In the genomic region with DNA sequence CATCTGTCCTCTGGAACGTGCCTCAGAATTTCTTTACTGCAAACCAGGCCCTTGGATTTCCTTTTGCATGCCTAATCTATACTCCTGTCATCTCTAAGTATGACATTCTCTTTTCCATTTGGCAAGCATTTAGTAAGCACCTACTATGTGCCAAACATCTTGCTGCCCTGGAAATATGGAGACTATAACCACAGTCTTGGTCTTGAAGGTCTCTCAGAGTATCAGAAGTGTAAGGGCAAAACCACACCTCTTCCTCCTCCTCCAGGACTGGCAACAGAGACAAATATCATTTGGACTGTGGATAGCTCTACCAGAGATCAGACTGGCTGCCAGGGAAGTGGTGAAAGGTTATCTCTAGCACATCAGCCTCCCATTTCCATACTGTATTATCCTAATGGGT, we compare ENCODE assay signal across 21 cellular contexts. TPM values are rescaled to one million over a fixed set of nuclear protein-coding genes. Genes with fewer than 3 reads are reported as not detected.
A peak's percentile ranks its signal among the peaks of the same experiment; 100 is the strongest.
DNase-seq lines count a peak whose midpoint lies in the region; ATAC-seq lines count a peak whose summit lies in the region.
"Had no signal": no experiment of that assay in that cellular context is flagged by ENCODE, and none has a peak within 500 bp of the region (broad histone marks: within the 10 kb centered on the region; RNA-seq: fewer than 3 reads in every experiment).

No MANE protein-coding gene starts in this region.

- H3K4ac ChIP-seq in mesenchymal stem cell (ENCODE audit: low read depth in 1 of 2, low read length in 2 of 2): no peak overlapping the region

- no peak overlapping the region for H2BK15ac ChIP-seq in mesenchymal stem cell (ENCODE audit: low read depth, poor library complexity, severe bottlenecking)

- H3K4me3 Mint-ChIP-seq in activated T-cell treated with anti-CD3 and anti-CD28 coated beads, Interleukin-2, amount 50 U/mL, for 72 hours: peak overlapping the region in 1 of 2 donors; percentile 38
- H3K4me3 Mint-ChIP-seq in T-cell: peak overlapping the region in 1 of 3 donors; percentile 54
- peak overlapping the region; percentile 40 to 42 for H3K4me3 Mint-ChIP-seq in stimulated activated naive CD8-positive, alpha-beta T cell treated with anti-CD3 and anti-CD28 coated beads, Interleukin-15, amount 100 ng/mL, for 72 hours

- H3K9me3 Mint-ChIP-seq in activated T-cell treated with anti-CD3 and anti-CD28 coated beads, Interleukin-2, amount 50 U/mL, for 72 hours: no peaks in the 10 kb centered on the region
- no peaks in the 10 kb centered on the region for H3K9me3 Mint-ChIP-seq in T-cell
- H3K9me3 Mint-ChIP-seq in stimulated activated naive CD8-positive, alpha-beta T cell treated with anti-CD3 and anti-CD28 coated beads, Interleukin-15, amount 100 ng/mL, for 72 hours: peaks cover 0 to 3% of the 10 kb centered on the region in 2 donors

- no peak overlapping the region for H3K18ac ChIP-seq in mesenchymal stem cell (ENCODE audit: low read depth in 1 of 2, low read length in 2 of 2)

- no peak overlapping the region for H3K4me2 ChIP-seq in mesenchymal stem cell (ENCODE audit: low read length, poor library complexity, severe bottlenecking)

- H3K27me3 ChIP-seq in aorta (ENCODE audit: control insufficient read depth in 1 of 2, insufficient read depth in 2 of 2, low read length in 1 of 2) (no peaks in the 10 kb centered on the region), mesenchymal stem cell (ENCODE audit: control insufficient read depth in 1 of 2, insufficient read depth in 1 of 2, low read length in 2 of 2) (no peaks in the 10 kb centered on the region)
- H3K27me3 ChIP-seq: SJSA1, transverse colon had no signal

- CTCF ChIA-PET in T-cell (lab: Charles Lee): no interaction called here

- peaks cover 30% of the 10 kb centered on the region for H3K79me1 ChIP-seq in mesenchymal stem cell (replicated peaks; ENCODE audit: low read length, poor library complexity, severe bottlenecking)

- H3K27ac ChIP-seq in aorta (ENCODE audit: low read depth in 1 of 2, low read length in 2 of 2) (no peak overlapping the region), mesenchymal stem cell (ENCODE audit: low read length, poor library complexity, severe bottlenecking) (no peak overlapping the region)
- H3K27ac ChIP-seq: SJSA1, transverse colon had no signal

- H3K27me3 Mint-ChIP-seq in activated T-cell treated with anti-CD3 and anti-CD28 coated beads, Interleukin-2, amount 50 U/mL, for 72 hours (ENCODE audit: low read depth): no peaks in the 10 kb centered on the region
- no peaks in the 10 kb centered on the region for H3K27me3 Mint-ChIP-seq in T-cell
- H3K27me3 Mint-ChIP-seq in stimulated activated naive CD8-positive, alpha-beta T cell treated with anti-CD3 and anti-CD28 coated beads, Interleukin-15, amount 100 ng/mL, for 72 hours: no peaks in the 10 kb centered on the region

- H3K36me3 Mint-ChIP-seq in activated T-cell treated with anti-CD3 and anti-CD28 coated beads, Interleukin-2, amount 50 U/mL, for 72 hours (ENCODE audit: insufficient read depth in 2 of 2): peaks cover 4 to 16% of the 10 kb centered on the region in 2 donors
- peaks cover 44% of the 10 kb centered on the region for H3K36me3 Mint-ChIP-seq in T-cell

- H3K4me1 Mint-ChIP-seq in activated T-cell treated with anti-CD3 and anti-CD28 coated beads, Interleukin-2, amount 50 U/mL, for 72 hours (ENCODE audit: low read depth): peaks cover 87% of the 10 kb centered on the region
- peaks cover 79 to 85% (median 85%) of the 10 kb centered on the region in 3 donors for H3K4me1 Mint-ChIP-seq in T-cell
- peaks cover 79% of the 10 kb centered on the region for H3K4me1 Mint-ChIP-seq in stimulated activated naive CD8-positive, alpha-beta T cell treated with anti-CD3 and anti-CD28 coated beads, Interleukin-15, amount 100 ng/mL, for 72 hours

- H2AFZ ChIP-seq in mesenchymal stem cell (ENCODE audit: low read depth, low read length): no peak overlapping the region

- peak overlapping the region; percentile 54 for H3K27ac Mint-ChIP-seq in activated T-cell treated with anti-CD3 and anti-CD28 coated beads, Interleukin-2, amount 50 U/mL, for 72 hours
- peak overlapping the region; percentile 77 to 80 for H3K27ac Mint-ChIP-seq in T-cell
- H3K27ac Mint-ChIP-seq in stimulated activated naive CD8-positive, alpha-beta T cell treated with anti-CD3 and anti-CD28 coated beads, Interleukin-15, amount 100 ng/mL, for 72 hours: no peak overlapping the region

- no peaks in the 10 kb centered on the region for H3K9me3 ChIP-seq in aorta (ENCODE audit: control insufficient read depth, low read length)
- no peaks in the 10 kb centered on the region for H3K9me3 ChIP-seq in mesenchymal stem cell (ENCODE audit: control insufficient read depth, low read length)
- H3K9me3 ChIP-seq: SJSA1, transverse colon had no signal

- no peaks in the 10 kb centered on the region for H3K36me3 ChIP-seq in aorta (ENCODE audit: control insufficient read depth in 1 of 2, insufficient read depth in 2 of 2, low read length in 1 of 2)
- H3K36me3 ChIP-seq in mesenchymal stem cell (ENCODE audit: control insufficient read depth in 1 of 2, insufficient read depth in 2 of 2, low read depth in 1 of 2, low read length in 2 of 2): no peaks in the 10 kb centered on the region
- H3K36me3 ChIP-seq: SJSA1, transverse colon had no signal

- POLR2A ChIA-PET in T-cell (lab: Charles Lee): no interaction called here

- DNase-seq in activated T-cell treated with anti-CD3 and anti-CD28 coated beads, Interleukin-2, amount 50 U/mL, for 72 hours: no peak
- DNase-seq in activated T-cell treated with anti-CD3 and anti-CD28 coated beads, Interleukin-2, amount 50 U/mL, for 48 hours: no peak
- DNase-seq in T-cell (no peak), left lobe of liver (ENCODE audit: low spot score) (no peak), aorta (no peak), mesenchymal stem cell (no peak)
- DNase-seq in stimulated activated naive CD8-positive, alpha-beta T cell treated with anti-CD3 and anti-CD28 coated beads, Interleukin-15, amount 100 ng/mL, for 72 hours: no peak
- DNase-seq: activated CD4-positive, alpha-beta T cell treated with anti-CD3 and anti-CD28 coated beads for 1 hour; HCEC 1CT; hypothalamus; KBM-7; mesendoderm; MM.1S; NCI-H1417; NCI-H2081 treated with DMSO at 0.1 percent for 48 hours; NCI-H226; NCI-H774; T-helper 1 cell; transverse colon had no signal

- 94 to 97% methylated on average over 1 of the region's 1 CpG for WGBS in aorta, 2 donors
- WGBS in mesenchymal stem cell: 91% methylated on average over 1 of the region's 1 CpG

- H4K8ac ChIP-seq in mesenchymal stem cell (ENCODE audit: low read length): no peak overlapping the region

- H3K9ac ChIP-seq in mesenchymal stem cell (ENCODE audit: low read length): no peak overlapping the region

- no peak overlapping the region for H2BK12ac ChIP-seq in mesenchymal stem cell (ENCODE audit: low read length in 2 of 2)

- H2AK5ac ChIP-seq in mesenchymal stem cell (ENCODE audit: low read length, severe bottlenecking): no peak overlapping the region

- no peak overlapping the region for H4K91ac ChIP-seq in mesenchymal stem cell (ENCODE audit: low read length)

- intact Hi-C loops in aorta (cut with DNase I): no loop called here

- H3K4me3 ChIP-seq in aorta (ENCODE audit: low read length in 2 of 2) (no peak overlapping the region), mesenchymal stem cell (ENCODE audit: insufficient read depth in 1 of 2, low read depth in 1 of 2, low read length in 2 of 2) (no peak overlapping the region)
- H3K4me3 ChIP-seq: SJSA1, transverse colon had no signal

- H3K14ac ChIP-seq in mesenchymal stem cell (ENCODE audit: low read length in 2 of 2): no peak overlapping the region

- no peak overlapping the region for H2BK5ac ChIP-seq in mesenchymal stem cell (ENCODE audit: low read depth, low read length, poor library complexity, severe bottlenecking)

- no peaks in the 10 kb centered on the region for H3K4me1 ChIP-seq in aorta (ENCODE audit: control insufficient read depth in 1 of 2, insufficient read depth in 2 of 2, low read length in 2 of 2)
- peaks cover 5% of the 10 kb centered on the region for H3K4me1 ChIP-seq in mesenchymal stem cell (ENCODE audit: control insufficient read depth, insufficient read depth, low read depth, low read length)
- H3K4me1 ChIP-seq: SJSA1 had no signal

- no peak overlapping the region for H2BK120ac ChIP-seq in mesenchymal stem cell (ENCODE audit: low read depth, low read length)

- ATAC-seq in activated T-cell treated with anti-CD3 and anti-CD28 coated beads, Interleukin-2, amount 50 U/mL, for 72 hours (replicated peaks in 1 of 2): no peak
- ATAC-seq in T-cell (replicated peaks in 1 of 4) (no peak), left lobe of liver (peak; percentile 47), aorta (ENCODE audit: low FRiP score) (no peak), HG02588 (IDR thresholded peaks at IDR 0.05; ENCODE audit: unreplicated experiment) (no peak)
- no peak for ATAC-seq in stimulated activated naive CD8-positive, alpha-beta T cell treated with anti-CD3 and anti-CD28 coated beads, Interleukin-15, amount 100 ng/mL, for 72 hours

- H3K23ac ChIP-seq in mesenchymal stem cell (ENCODE audit: low read length in 2 of 2): no peak overlapping the region

RNA-seq across cellular contexts. Expression of a gene that starts 11.4 kb away (rescaled TPM):
- total RNA-seq in activated T-cell treated with anti-CD3 and anti-CD28 coated beads, Interleukin-2, amount 50 U/mL, for 72 hours: 100 to 1,000 TPM; 179 to 199 TPM
- 100 to 1,000 TPM; 206 to 266 (median 235) TPM for total RNA-seq in T-cell
- 6.0 TPM for total RNA-seq in left lobe of liver
- total RNA-seq in aorta: 10 to 100 TPM; 53.2 to 81.8 TPM
- 10 to 100 TPM in 1 of 2 donors, 1 to 10 TPM in 1; 7.6 to 32.1 TPM for polyA plus RNA-seq in aorta
- 5.5 TPM for polyA plus RNA-seq in mesenchymal stem cell (2013, experiment 1 of 2)
- 5.1 TPM for polyA plus RNA-seq in mesenchymal stem cell (2013, experiment 2 of 2)

Comparison
In these comparisons a context has a peak if more than half of its experiments do, and no peak if none do; other contexts are left out.
1. H3K27ac Mint-ChIP-seq: peak in activated T-cell treated with anti-CD3 and anti-CD28 coated beads, Interleukin-2, amount 50 U/mL, for 72 hours (single experiment) and T-cell (2 of 2); none in stimulated activated naive CD8-positive, alpha-beta T cell treated with anti-CD3 and anti-CD28 coated beads, Interleukin-15, amount 100 ng/mL, for 72 hours (0 of 2).